In genomic region chr2:26316041-26316440, GRCh38 we compare ENCODE assay signal across 12 cellular contexts. TPM values are rescaled to one million over a fixed set of nuclear protein-coding genes. Genes with fewer than 3 reads are reported as not detected.
A peak's percentile ranks its signal among the peaks of the same experiment; 100 is the strongest.
DNase-seq lines count a peak whose midpoint lies in the region; ATAC-seq, FAIRE-seq and TF ChIP-seq lines count a peak whose summit lies in the region.
"Had no signal": no experiment of that assay in that cellular context is flagged by ENCODE, and none has a peak within 500 bp of the region (broad histone marks: within the 10 kb centered on the region; RNA-seq: fewer than 3 reads in every experiment).

No MANE protein-coding gene starts in this region.

- peak; percentile 21 for ATAC-seq in activated naive CD8-positive, alpha-beta T cell treated with anti-CD3 and anti-CD28 coated beads, Interleukin-2, amount 10 ng/mL, durations not matched to agents 7 days and 5 days (ENCODE audit: low read depth)
- ATAC-seq in K562 (no peak; the same call in 2 of the 3 replicates), HG02840 (IDR thresholded peaks at IDR 0.05; ENCODE audit: low FRiP score, unreplicated experiment) (no peak), GM19467 (IDR thresholded peaks at IDR 0.05; ENCODE audit: unreplicated experiment) (no peak), HG02759 (IDR thresholded peaks at IDR 0.05; ENCODE audit: unreplicated experiment) (no peak)
- ATAC-seq: left cardiac atrium had no signal

- H3K79me2 ChIP-seq in K562 (ENCODE audit: control insufficient read depth, insufficient read depth, low read length) = no peaks in the 10 kb centered on the region

- TF ChIP-seq CTCF in NB4 (IDR thresholded peaks at IDR 0.05; ENCODE audit: low read depth, low read length) (peak; percentile 20), K562 (IDR thresholded peaks at IDR 0.05 in 2 of 3, conservative IDR thresholded peaks at IDR 0.05 in 1 of 3; ENCODE audit: insufficient read depth in 2 of 3, low read depth in 1 of 3, low read length in 3 of 3) (peak; percentile 21 to 37 (median 27); a peak in 2 of 6 replicates)

- H4K20me1 ChIP-seq in K562 (replicated peaks; ENCODE audit: control insufficient read depth, insufficient read depth, low read length) = no peaks in the 10 kb centered on the region

- 15% methylated on average over 2 of the region's 2 CpGs for whole genome bisulfite sequencing in K562 (ENCODE audit: insufficient coverage, low coverage, missing lambda C conversion rate)
- 43 to 53% (median 52%) methylated on average over 2 of the region's 2 CpGs for WGBS in small intestine, 3 donors

- no peaks in the 10 kb centered on the region for H3K9me3 ChIP-seq in K562 (replicated peaks; ENCODE audit: control insufficient read depth, insufficient read depth, low read depth, low read length)
- no peaks in the 10 kb centered on the region for H3K9me3 ChIP-seq in small intestine (ENCODE audit: control insufficient read depth, low read depth)
- H3K9me3 ChIP-seq: stomach had no signal

- no peak overlapping the region for H3K4me3 Mint-ChIP-seq in activated naive CD8-positive, alpha-beta T cell treated with anti-CD3 and anti-CD28 coated beads, Interleukin-2, amount 10 ng/mL, durations not matched to agents 7 days and 5 days
- no peak overlapping the region for H3K4me3 Mint-ChIP-seq in activated naive CD8-positive, alpha-beta T cell treated with anti-CD3 and anti-CD28 coated beads for 36 hours
- H3K4me3 Mint-ChIP-seq: CD8-positive, alpha-beta memory T cell had no signal

- peak overlapping the region in 1 of 2 experiments; percentile 81; a peak in 1 of 4 replicates for H3K9ac ChIP-seq in K562 (ENCODE audit: insufficient read depth in 1 of 2, low read depth in 2 of 2, low read length in 2 of 2)

- H3K27ac Mint-ChIP-seq in activated naive CD8-positive, alpha-beta T cell treated with anti-CD3 and anti-CD28 coated beads, Interleukin-2, amount 10 ng/mL, durations not matched to agents 7 days and 5 days = no peak overlapping the region
- H3K27ac Mint-ChIP-seq in activated naive CD8-positive, alpha-beta T cell treated with anti-CD3 and anti-CD28 coated beads for 36 hours = no peak overlapping the region
- H3K27ac Mint-ChIP-seq: CD8-positive, alpha-beta memory T cell had no signal

- TF ChIP-seq RAD21 in K562 (CRISPR knock-in tag; conservative IDR thresholded peaks at IDR 0.05 in 1 of 2, IDR thresholded peaks at IDR 0.05 in 1 of 2) = peak in 1 of 2 experiments; percentile 30; a peak in 2 of 4 replicates

- peaks cover 15 to 35% of the 10 kb centered on the region in 2 experiments for H3K4me1 ChIP-seq in K562 (replicated peaks in 1 of 2; ENCODE audit: control insufficient read depth in 2 of 2, insufficient read depth in 2 of 2, low read length in 2 of 2)
- H3K4me1 ChIP-seq in small intestine (ENCODE audit: control insufficient read depth in 2 of 2, insufficient read depth in 1 of 2, low read depth in 1 of 2, low read length in 1 of 2) = no peaks in the 10 kb centered on the region
- H3K4me1 ChIP-seq: stomach had no signal

- H3K27me3 ChIP-seq in K562 (ENCODE audit: control insufficient read depth in 2 of 2, insufficient read depth in 2 of 2, low read length in 2 of 2) = peaks cover 4 to 17% of the 10 kb centered on the region in 2 experiments; a peak in 3 of 5 replicates
- no peaks in the 10 kb centered on the region for H3K27me3 ChIP-seq in small intestine (ENCODE audit: control insufficient read depth in 2 of 2, insufficient read depth in 2 of 2, low read length in 2 of 2)
- H3K27me3 ChIP-seq: stomach had no signal

- in situ Hi-C loops in K562 (cut with MboI) = no loop called here

- no peak for TF ChIP-seq POLR2A in NB4 (IDR thresholded peaks at IDR 0.05; ENCODE audit: extremely low read depth, insufficient read length)
- no peak for TF ChIP-seq POLR2A in K562 (conservative IDR thresholded peaks at IDR 0.05)

- H3K36me3 Mint-ChIP-seq in activated naive CD8-positive, alpha-beta T cell treated with anti-CD3 and anti-CD28 coated beads, Interleukin-2, amount 10 ng/mL, durations not matched to agents 7 days and 5 days = no peaks in the 10 kb centered on the region
- H3K36me3 Mint-ChIP-seq in activated naive CD8-positive, alpha-beta T cell treated with anti-CD3 and anti-CD28 coated beads for 36 hours = no peaks in the 10 kb centered on the region
- H3K36me3 Mint-ChIP-seq: CD8-positive, alpha-beta memory T cell had no signal

- H2AFZ ChIP-seq in K562 (ENCODE audit: low read depth, low read length) = 0 out of 2 replicates have a peak overlapping the region, but pooled peaks have one; percentile 70

- no peaks in the 10 kb centered on the region for H3K4me1 Mint-ChIP-seq in activated naive CD8-positive, alpha-beta T cell treated with anti-CD3 and anti-CD28 coated beads, Interleukin-2, amount 10 ng/mL, durations not matched to agents 7 days and 5 days
- H3K4me1 Mint-ChIP-seq in activated naive CD8-positive, alpha-beta T cell treated with anti-CD3 and anti-CD28 coated beads for 36 hours = peaks cover 4% of the 10 kb centered on the region

- no peaks in the 10 kb centered on the region for H3K9me3 Mint-ChIP-seq in activated naive CD8-positive, alpha-beta T cell treated with anti-CD3 and anti-CD28 coated beads, Interleukin-2, amount 10 ng/mL, durations not matched to agents 7 days and 5 days
- H3K9me3 Mint-ChIP-seq in activated naive CD8-positive, alpha-beta T cell treated with anti-CD3 and anti-CD28 coated beads for 36 hours = no peaks in the 10 kb centered on the region
- H3K9me3 Mint-ChIP-seq: CD8-positive, alpha-beta memory T cell had no signal

- H3K27ac ChIP-seq in K562 (ENCODE audit: extremely low read depth, low read depth, low read length) (no peak overlapping the region), small intestine (ENCODE audit: low read depth in 1 of 2, low read length in 1 of 2) (no peak overlapping the region)
- H3K27ac ChIP-seq: stomach had no signal

- H3K36me3 ChIP-seq in K562 (ENCODE audit: control insufficient read depth, insufficient read depth, low read length) (no peaks in the 10 kb centered on the region), small intestine (ENCODE audit: control insufficient read depth in 2 of 2, insufficient read depth in 2 of 2, low read length in 2 of 2) (no peaks in the 10 kb centered on the region)
- H3K36me3 ChIP-seq: stomach had no signal

- DNase-seq in activated naive CD8-positive, alpha-beta T cell treated with anti-CD3 and anti-CD28 coated beads, Interleukin-2, amount 10 ng/mL, durations not matched to agents 7 days and 5 days = no peak
- DNase-seq in activated naive CD8-positive, alpha-beta T cell treated with anti-CD3 and anti-CD28 coated beads for 36 hours = no peak
- DNase-seq in NB4 (ENCODE audit: low read depth) (peak; percentile 69), K562 (ENCODE audit: extremely low read depth in 1 of 4, low spot score in 3 of 4) (no peak), small intestine (peak; percentile 43)
- DNase-seq: CD8-positive, alpha-beta memory T cell; left cardiac atrium; stomach had no signal

- no peaks in the 10 kb centered on the region for H3K27me3 Mint-ChIP-seq in activated naive CD8-positive, alpha-beta T cell treated with anti-CD3 and anti-CD28 coated beads, Interleukin-2, amount 10 ng/mL, durations not matched to agents 7 days and 5 days
- H3K27me3 Mint-ChIP-seq in activated naive CD8-positive, alpha-beta T cell treated with anti-CD3 and anti-CD28 coated beads for 36 hours = no peaks in the 10 kb centered on the region
- H3K27me3 Mint-ChIP-seq: CD8-positive, alpha-beta memory T cell had no signal

- TF ChIP-seq EP300 in K562 (IDR thresholded peaks at IDR 0.05; ENCODE audit: low read length) = no peak

- intact Hi-C loops in K562 (cut with micrococcal nuclease) = no loop called here

- FAIRE-seq in K562 (lab: Jason Lieb, UNC) (peak; percentile 40), small intestine (lab: Jason Lieb, UNC) (no peak)

- H3K4me3 ChIP-seq in NB4 (ENCODE audit: low read depth, low read length) (no peak overlapping the region), K562 (no peak overlapping the region), small intestine (ENCODE audit: low read depth in 1 of 2, low read length in 2 of 2) (no peak overlapping the region)
- H3K4me3 ChIP-seq: stomach had no signal

- BruUV-seq in K562 (replicated peaks; lab: Mats Ljungman, UMichigan) = no TSS peak

- H3K4me2 ChIP-seq in K562 (ENCODE audit: insufficient read depth, low read length) = no peak overlapping the region

- CTCF ChIA-PET in K562 (lab: Yijun Ruan, JAX; ENCODE audit: low intra/inter-chr PET ratio) = interaction anchor here (0.7 kb wide), 1 partner anchor 153 kb away, joined by 5 read pairs; no protein-coding TSS in a partner anchor

- peaks cover 3% of the 10 kb centered on the region for H3K9me1 ChIP-seq in K562 (ENCODE audit: control insufficient read depth, insufficient read depth, low read length)

- POLR2A ChIA-PET in activated naive CD8-positive, alpha-beta T cell treated with anti-CD3 and anti-CD28 coated beads, Interleukin-2, amount 10 ng/mL, durations not matched to agents 7 days and 5 days (lab: Charles Lee) = interaction anchor here (0.8 kb wide), 1 partner anchor 17 kb away, joined by 3 read pairs; no protein-coding TSS in a partner anchor
- POLR2A ChIA-PET in K562 (lab: Yijun Ruan, JAX) = interaction anchor here (0.6 to 1.5 kb wide), 3 partner anchors 16 to 57 kb away, joined by 3 to 8 read pairs (median 3); no protein-coding TSS in a partner anchor

RNA-seq across cellular contexts. Expression of gene SELENOI, which starts 29.9 kb away (rescaled TPM):
- total RNA-seq in activated naive CD8-positive, alpha-beta T cell treated with anti-CD3 and anti-CD28 coated beads, Interleukin-2, amount 10 ng/mL, durations not matched to agents 7 days and 5 days = 10 to 100 TPM; 26.4 TPM
- total RNA-seq in activated naive CD8-positive, alpha-beta T cell treated with anti-CD3 and anti-CD28 coated beads for 36 hours = 10 to 100 TPM; 59.0 to 60.6 TPM
- 152 and 196 TPM in 2 replicates for total RNA-seq in K562 (2011; cell fraction: chromatin; rRNA removed; ENCODE audit: low replicate concordance)
- total RNA-seq in K562 (2011; cell fraction: nucleolus; rRNA removed) = 115 and 130 TPM in 2 replicates
- 153 and 187 TPM in 2 replicates for total RNA-seq in K562 (2011; cell fraction: nucleoplasm; rRNA removed)
- total RNA-seq in K562 (2014; rRNA removed) (19.9 and 21.1 TPM in 2 replicates), K562 (2014; rRNA removed; fragmentation: Illumina TruSeq; extraction: Trizol) (39.6 and 44.7 TPM in 2 replicates), K562 (2015; rRNA removed; fragmentation: Illumina TruSeq; extraction: Trizol) (24.2 and 26.3 TPM in 2 replicates), K562 (2021) (45.9 and 46.9 TPM in 2 replicates)
- polyA plus RNA-seq in K562 (2011; rRNA removed) (21.3 and 31.8 TPM in 2 replicates), K562 (2014; fragmentation: Illumina TruSeq; extraction: Trizol) (21.4 and 24.4 TPM in 2 replicates), K562 (2014; fragmentation: Nextera tagmentation; extraction: Ambion mirVana) (10 to 100 TPM in 1 of 2 experiments, 1 to 10 TPM in 1; 9.6 to 10.6 TPM), K562 (2014; rRNA removed) (15.2 and 19.4 TPM in 2 replicates), small intestine (10 to 100 TPM in 1 of 3 donors, 1 to 10 TPM in 2; 4.3 to 12.0 (median 4.5) TPM)
- 17.0 and 17.3 TPM in 2 replicates for polyA plus RNA-seq in K562 (2011; cell fraction: cytosol; rRNA removed)
- polyA plus RNA-seq in K562 (2011; cell fraction: nucleus; rRNA removed) = 23.0 and 23.7 TPM in 2 replicates
- polyA plus RNA-seq in K562 (2012) = 8.4 and 19.4 TPM in 2 replicates
- 122 and 160 TPM in 2 replicates for polyA minus RNA-seq in K562 (2011; rRNA and poly(A)+ RNA removed)
- 19.4 and 27.8 TPM in 2 replicates for polyA minus RNA-seq in K562 (2011; cell fraction: cytosol; rRNA and poly(A)+ RNA removed)
- 58.4 and 70.4 TPM in 2 replicates for polyA minus RNA-seq in K562 (2011; cell fraction: nucleus; rRNA and poly(A)+ RNA removed)

RNA-seq across cellular contexts. Expression of gene ADGRF3, which starts 30.5 kb away (rescaled TPM):
- 1 to 10 TPM; 5.7 to 7.0 TPM for total RNA-seq in activated naive CD8-positive, alpha-beta T cell treated with anti-CD3 and anti-CD28 coated beads, Interleukin-2, amount 10 ng/mL, durations not matched to agents 7 days and 5 days
- 1 to 10 TPM; 4.4 to 5.2 TPM for total RNA-seq in activated naive CD8-positive, alpha-beta T cell treated with anti-CD3 and anti-CD28 coated beads for 36 hours
- 0.11 and 0.58 TPM in 2 replicates for total RNA-seq in K562 (2011; cell fraction: chromatin; rRNA removed; ENCODE audit: low replicate concordance)
- 0.13 and 0.50 TPM in 2 replicates for total RNA-seq in K562 (2011; cell fraction: nucleolus; rRNA removed)
- 0.37 and 0.61 TPM in 2 replicates for total RNA-seq in K562 (2011; cell fraction: nucleoplasm; rRNA removed)
- total RNA-seq in K562 (2014; rRNA removed) (not detected in 2 replicates), K562 (2014; rRNA removed; fragmentation: Illumina TruSeq; extraction: Trizol) (0.07 TPM in 1 of 2 replicates, not detected in the other), K562 (2015; rRNA removed; fragmentation: Illumina TruSeq; extraction: Trizol) (0.18 TPM in 1 of 2 replicates, not detected in the other), K562 (2021) (0.09 and 0.16 TPM in 2 replicates)
- polyA plus RNA-seq in K562 (2011; rRNA removed) (0.04 and 0.09 TPM in 2 replicates), K562 (2014; fragmentation: Illumina TruSeq; extraction: Trizol) (0.06 and 0.16 TPM in 2 replicates), K562 (2014; fragmentation: Nextera tagmentation; extraction: Ambion mirVana) (under 1 TPM in 1 of 2 experiments, not detected in 1; 0.24 TPM), K562 (2014; rRNA removed) (0.27 and 0.54 TPM in 2 replicates), small intestine (under 1 TPM in 1 of 3 donors, not detected in 2; 0.09 TPM)
- 0.10 and 0.13 TPM in 2 replicates for polyA plus RNA-seq in K562 (2011; cell fraction: cytosol; rRNA removed)
- 0.58 and 0.82 TPM in 2 replicates for polyA plus RNA-seq in K562 (2011; cell fraction: nucleus; rRNA removed)
- polyA plus RNA-seq in K562 (2012) = 0.28 and 0.46 TPM in 2 replicates
- polyA minus RNA-seq in K562 (2011; rRNA and poly(A)+ RNA removed) = not detected in 2 replicates
- polyA minus RNA-seq in K562 (2011; cell fraction: cytosol; rRNA and poly(A)+ RNA removed) = not detected in 2 replicates
- 0.13 and 2.4 TPM in 2 replicates for polyA minus RNA-seq in K562 (2011; cell fraction: nucleus; rRNA and poly(A)+ RNA removed)
- total RNA-seq: skeletal muscle tissue had no signal

Comparison
In these comparisons a context has a peak if more than half of its experiments do, and no peak if none do; other contexts are left out.
1. DNase-seq: peak in NB4 (single experiment) and small intestine (single experiment); none in activated naive CD8-positive, alpha-beta T cell treated with anti-CD3 and anti-CD28 coated beads, Interleukin-2, amount 10 ng/mL, durations not matched to agents 7 days and 5 days (single experiment), activated naive CD8-positive, alpha-beta T cell treated with anti-CD3 and anti-CD28 coated beads for 36 hours (single experiment) and K562 (0 of 4).